ENCODE assay signal across 1 cellular context in genomic region chr7:143454091-143454729, GRCh38.
A peak's percentile ranks its signal among the peaks of the same experiment; 100 is the strongest.
TF ChIP-seq lines count a peak whose summit lies in the region.

No MANE protein-coding gene starts in this region.

TF ChIP-seq in SK-N-SH, 30 proteins besides CTCF, POLR2A, EP300 and RAD21 (continued from another document):
- TF ChIP-seq, protein P1, sequence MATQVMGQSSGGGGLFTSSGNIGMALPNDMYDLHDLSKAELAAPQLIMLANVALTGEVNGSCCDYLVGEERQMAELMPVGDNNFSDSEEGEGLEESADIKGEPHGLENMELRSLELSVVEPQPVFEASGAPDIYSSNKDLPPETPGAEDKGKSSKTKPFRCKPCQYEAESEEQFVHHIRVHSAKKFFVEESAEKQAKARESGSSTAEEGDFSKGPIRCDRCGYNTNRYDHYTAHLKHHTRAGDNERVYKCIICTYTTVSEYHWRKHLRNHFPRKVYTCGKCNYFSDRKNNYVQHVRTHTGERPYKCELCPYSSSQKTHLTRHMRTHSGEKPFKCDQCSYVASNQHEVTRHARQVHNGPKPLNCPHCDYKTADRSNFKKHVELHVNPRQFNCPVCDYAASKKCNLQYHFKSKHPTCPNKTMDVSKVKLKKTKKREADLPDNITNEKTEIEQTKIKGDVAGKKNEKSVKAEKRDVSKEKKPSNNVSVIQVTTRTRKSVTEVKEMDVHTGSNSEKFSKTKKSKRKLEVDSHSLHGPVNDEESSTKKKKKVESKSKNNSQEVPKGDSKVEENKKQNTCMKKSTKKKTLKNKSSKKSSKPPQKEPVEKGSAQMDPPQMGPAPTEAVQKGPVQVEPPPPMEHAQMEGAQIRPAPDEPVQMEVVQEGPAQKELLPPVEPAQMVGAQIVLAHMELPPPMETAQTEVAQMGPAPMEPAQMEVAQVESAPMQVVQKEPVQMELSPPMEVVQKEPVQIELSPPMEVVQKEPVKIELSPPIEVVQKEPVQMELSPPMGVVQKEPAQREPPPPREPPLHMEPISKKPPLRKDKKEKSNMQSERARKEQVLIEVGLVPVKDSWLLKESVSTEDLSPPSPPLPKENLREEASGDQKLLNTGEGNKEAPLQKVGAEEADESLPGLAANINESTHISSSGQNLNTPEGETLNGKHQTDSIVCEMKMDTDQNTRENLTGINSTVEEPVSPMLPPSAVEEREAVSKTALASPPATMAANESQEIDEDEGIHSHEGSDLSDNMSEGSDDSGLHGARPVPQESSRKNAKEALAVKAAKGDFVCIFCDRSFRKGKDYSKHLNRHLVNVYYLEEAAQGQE (IDR thresholded peaks at IDR 0.05; ENCODE audit: low read depth, low read length) = no peak
- TF ChIP-seq GABPA (IDR thresholded peaks at IDR 0.05; ENCODE audit: low read depth) = no peak
- no peak for TF ChIP-seq ZBTB33 (IDR thresholded peaks at IDR 0.05; ENCODE audit: borderline replicate concordance, low read depth)
- TF ChIP-seq, protein P2, sequence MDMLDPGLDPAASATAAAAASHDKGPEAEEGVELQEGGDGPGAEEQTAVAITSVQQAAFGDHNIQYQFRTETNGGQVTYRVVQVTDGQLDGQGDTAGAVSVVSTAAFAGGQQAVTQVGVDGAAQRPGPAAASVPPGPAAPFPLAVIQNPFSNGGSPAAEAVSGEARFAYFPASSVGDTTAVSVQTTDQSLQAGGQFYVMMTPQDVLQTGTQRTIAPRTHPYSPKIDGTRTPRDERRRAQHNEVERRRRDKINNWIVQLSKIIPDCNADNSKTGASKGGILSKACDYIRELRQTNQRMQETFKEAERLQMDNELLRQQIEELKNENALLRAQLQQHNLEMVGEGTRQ (IDR thresholded peaks at IDR 0.05; ENCODE audit: borderline replicate concordance, low read depth, low read length) = no peak
- no peak for TF ChIP-seq EZH2phosphoT487 (IDR thresholded peaks at IDR 0.05; ENCODE audit: borderline replicate concordance, low read depth)
- no peak for TF ChIP-seq TAF1 (IDR thresholded peaks at IDR 0.05; ENCODE audit: borderline replicate concordance, low read depth, low read length)
- no peak for TF ChIP-seq FOXM1 (IDR thresholded peaks at IDR 0.05; ENCODE audit: low read depth)
- no peak for TF ChIP-seq CHD2 (IDR thresholded peaks at IDR 0.05; ENCODE audit: low read length, partially characterized antibody)
- no peak; the same call in 1 of the 2 replicates for TF ChIP-seq PBX3 (IDR thresholded peaks at IDR 0.05)
- TF ChIP-seq ELF1 (IDR thresholded peaks at IDR 0.05) = no peak
- TF ChIP-seq SIN3A (IDR thresholded peaks at IDR 0.05; ENCODE audit: borderline replicate concordance, low read depth, low read length) = no peak
- TF ChIP-seq MXI1 (IDR thresholded peaks at IDR 0.05; ENCODE audit: low read depth, low read length) = no peak
- no peak for TF ChIP-seq GATA2 (CRISPR knock-in tag; IDR thresholded peaks at IDR 0.05)
- TF ChIP-seq, protein P3, sequence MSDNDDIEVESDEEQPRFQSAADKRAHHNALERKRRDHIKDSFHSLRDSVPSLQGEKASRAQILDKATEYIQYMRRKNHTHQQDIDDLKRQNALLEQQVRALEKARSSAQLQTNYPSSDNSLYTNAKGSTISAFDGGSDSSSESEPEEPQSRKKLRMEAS (IDR thresholded peaks at IDR 0.05; ENCODE audit: low read depth) = peak; percentile 49; the same call in 1 of the 2 replicates
- TF ChIP-seq YY1 (IDR thresholded peaks at IDR 0.05; ENCODE audit: low read depth) = no peak
- no peak for TF ChIP-seq RFX5 (IDR thresholded peaks at IDR 0.05; ENCODE audit: low read length)
